25 cellular contexts compared by ENCODE assay signal in the genomic region with DNA sequence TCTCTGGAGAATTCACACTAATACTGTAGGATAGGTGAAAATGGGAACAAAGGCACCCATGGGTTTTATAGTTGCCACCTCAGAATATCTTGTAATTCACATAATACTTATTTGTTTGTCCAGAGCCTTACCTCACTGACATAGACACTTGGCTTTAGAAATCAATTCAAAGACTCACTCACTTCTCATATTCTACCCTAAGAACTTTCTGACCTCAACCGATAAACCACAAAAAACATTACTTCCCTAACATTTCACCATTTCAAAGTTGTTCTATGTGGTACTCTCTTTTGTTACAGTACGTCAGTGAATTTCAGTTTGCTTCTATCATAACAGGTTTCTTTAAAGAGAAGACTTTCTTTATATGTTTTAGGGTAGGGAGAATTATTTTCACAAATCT.
"Had no signal": no experiment of that assay in that cellular context is flagged by ENCODE, and none has a peak within 500 bp of the region (broad histone marks: within the 10 kb centered on the region; RNA-seq: fewer than 3 reads in every experiment).

No MANE protein-coding gene starts in this region.

- ATAC-seq: activated CD4-positive, alpha-beta T cell treated with anti-CD3 and anti-CD28 coated beads for 36 hours; body of pancreas; left lung; mucosa of descending colon; natural killer cell treated with Interleukin-12 subunit alpha and Interleukin-12 subunit beta and Interleukin-15 and Interleukin-18, amount 100 ng/mL, for 72 hours; stimulated activated naive B cell treated with anti-CD40 and anti-IgM and Interleukin-4, amounts not matched to agents 10 μg/mL and 1 μg/mL and 100 μg/mL, for 72 hours had no signal

- H3K4me1 ChIP-seq: adrenal gland, body of pancreas, colonic mucosa, left lung, right atrium auricular region, stomach, thyroid gland, upper lobe of left lung had no signal

- H3K36me3 ChIP-seq: adrenal gland, colonic mucosa, left lung, right atrium auricular region, stomach, thyroid gland, upper lobe of left lung had no signal

- DNase-seq: activated CD4-positive, alpha-beta T cell treated with anti-CD3 and anti-CD28 coated beads for 36 hours; activated CD4-positive, CD25-positive, alpha-beta regulatory T cell; activated effector memory CD4-positive, alpha-beta T cell treated with anti-CD3 and anti-CD28 coated beads, Interleukin-2, amount 50 U/mL, for 16 hours; activated naive CD4-positive, alpha-beta T cell treated with anti-CD3 and anti-CD28 coated beads for 36 hours; activated naive CD8-positive, alpha-beta T cell treated with anti-CD3 and anti-CD28 coated beads for 36 hours; activated T-cell treated with anti-CD3 and anti-CD28 coated beads, Interleukin-2, amount 50 U/mL, for 1 hour; adrenal gland; aorta; body of pancreas; cerebellar nuclear complex; colonic mucosa; effector CD8-positive, alpha-beta T cell; kidney glomerular epithelial cell; left lung; mucosa of descending colon; stimulated activated CD4-positive, alpha-beta T cell treated with anti-CD3 and anti-CD28 coated beads, Interleukin-15, amount 100 ng/mL, for 24 hours; stimulated activated CD4-positive, alpha-beta T cell treated with anti-CD3 and anti-CD28 coated beads, Interleukin-2, amount 100 ng/mL, for 24 hours; stimulated activated naive B cell treated with anti-CD40 and anti-IgM and Interleukin-4, amounts not matched to agents 10 μg/mL and 1 μg/mL and 100 μg/mL, for 72 hours; stomach; thyroid gland; upper lobe of left lung had no signal

- H3K4me3 ChIP-seq: adrenal gland, body of pancreas, colonic mucosa, left lung, lung, mucosa of descending colon, right atrium auricular region, smooth muscle cell, stomach, thyroid gland, upper lobe of left lung had no signal

- H3K9me3 ChIP-seq: adrenal gland, body of pancreas, colonic mucosa, left lung, mucosa of descending colon, right atrium auricular region, stomach, thyroid gland, upper lobe of left lung had no signal

- H3K27ac ChIP-seq: adrenal gland, body of pancreas, colonic mucosa, left lung, right atrium auricular region, stomach, thyroid gland, upper lobe of left lung had no signal

- H3K27me3 ChIP-seq: adrenal gland, body of pancreas, colonic mucosa, left lung, right atrium auricular region, stomach, thyroid gland, upper lobe of left lung had no signal

- H3K4me2 ChIP-seq: smooth muscle cell had no signal
